In the genomic region with DNA sequence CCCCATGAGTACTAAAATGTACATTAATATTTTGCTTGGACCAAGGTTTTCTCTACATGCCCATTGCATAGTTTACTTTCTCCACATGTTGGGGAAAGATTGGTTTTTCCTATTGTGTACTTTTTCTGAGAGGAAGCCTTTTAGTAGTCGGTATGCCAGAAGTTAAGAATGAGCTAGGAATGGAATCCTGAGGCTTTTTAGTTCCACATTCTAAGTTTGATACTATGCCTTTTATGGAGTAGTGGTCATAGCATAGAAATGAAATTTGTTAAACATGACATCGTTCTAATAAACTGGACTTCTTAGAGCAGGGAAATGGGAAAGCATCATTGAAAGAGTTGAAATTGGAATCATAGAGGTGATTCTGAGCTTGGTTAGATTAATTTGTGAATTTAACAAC, we compare ENCODE assay signal across 20 cellular contexts.
"Had no signal": no experiment of that assay in that cellular context is flagged by ENCODE, and none has a peak within 500 bp of the region (broad histone marks: within the 10 kb centered on the region; RNA-seq: fewer than 3 reads in every experiment).

No MANE protein-coding gene starts in this region.

- H3K27ac Mint-ChIP-seq: activated naive CD8-positive, alpha-beta T cell treated with anti-CD3 and anti-CD28 coated beads, Interleukin-2, amount 10 ng/mL, durations not matched to agents 7 days and 5 days; effector memory CD8-positive, alpha-beta T cell; nephron had no signal

- H3K9me3 ChIP-seq: lower lobe of right lung, tibial nerve, vagina had no signal

- DNase-seq: activated CD4-positive, alpha-beta T cell treated with anti-CD3 and anti-CD28 coated beads, Interleukin-2, amount 50 U/mL, for 48 hours; activated naive CD4-positive, alpha-beta T cell treated with Interleukin-2 at 50 U/mL for 16 hours; activated naive CD8-positive, alpha-beta T cell treated with anti-CD3 and anti-CD28 coated beads, Interleukin-2, amount 10 ng/mL, durations not matched to agents 7 days and 5 days; activated T-cell treated with anti-CD3 and anti-CD28 coated beads for 4 hours; aorta; effector memory CD8-positive, alpha-beta T cell; foreskin keratinocyte; glutamatergic neuron; hypothalamus; lower lobe of right lung; midbrain; stimulated activated CD4-positive, alpha-beta T cell treated with anti-CD3 and anti-CD28 coated beads, Interleukin-12 subunit alpha, Interleukin-12 subunit beta, amount 100 ng/mL, for 4 hours; stimulated activated CD4-positive, alpha-beta T cell treated with anti-CD3 and anti-CD28 coated beads, Interleukin-1b, Interleukin-23, amount 100 ng/mL, for 48 hours; stimulated activated CD8-positive, alpha-beta memory T cell treated with anti-CD3 and anti-CD28 coated beads, Interleukin-4, amount 100 ng/mL, for 48 hours; stimulated activated naive CD4-positive, alpha-beta T cell; SW 1271 had no signal

- ATAC-seq: effector memory CD8-positive, alpha-beta T cell; foreskin keratinocyte; lower lobe of right lung had no signal

- H3K9ac ChIP-seq: parathyroid adenoma had no signal

- H3K27me3 Mint-ChIP-seq: activated naive CD8-positive, alpha-beta T cell treated with anti-CD3 and anti-CD28 coated beads, Interleukin-2, amount 10 ng/mL, durations not matched to agents 7 days and 5 days; effector memory CD8-positive, alpha-beta T cell had no signal

- H3K4me3 ChIP-seq: lower lobe of right lung, tibial nerve, vagina had no signal

- H2AFZ ChIP-seq: parathyroid adenoma had no signal

- H3K27ac ChIP-seq: foreskin keratinocyte, lower lobe of right lung, parathyroid adenoma, tibial nerve, vagina had no signal

- H3K4me1 ChIP-seq: parathyroid adenoma had no signal

- H3K4me3 Mint-ChIP-seq: activated naive CD8-positive, alpha-beta T cell treated with anti-CD3 and anti-CD28 coated beads, Interleukin-2, amount 10 ng/mL, durations not matched to agents 7 days and 5 days; effector memory CD8-positive, alpha-beta T cell; nephron had no signal

- H3K9me3 Mint-ChIP-seq: activated naive CD8-positive, alpha-beta T cell treated with anti-CD3 and anti-CD28 coated beads, Interleukin-2, amount 10 ng/mL, durations not matched to agents 7 days and 5 days; effector memory CD8-positive, alpha-beta T cell; nephron had no signal

- H3K27me3 ChIP-seq: foreskin keratinocyte, tibial nerve, vagina had no signal
